29 cellular contexts compared by ENCODE assay signal in genomic region chr7:27737178-27737577, GRCh38.
"Had no signal": no experiment of that assay in that cellular context is flagged by ENCODE, and none has a peak within 500 bp of the region (broad histone marks: within the 10 kb centered on the region; RNA-seq: fewer than 3 reads in every experiment).

No MANE protein-coding gene starts in this region.

- H3K36me3 Mint-ChIP-seq: activated CD8-positive, alpha-beta memory T cell treated with anti-CD3 and anti-CD28 coated beads, Interleukin-2, amount 10 ng/mL, durations not matched to agents 7 days and 5 days; stimulated activated memory B cell treated with anti-CD40 and anti-IgM and Interleukin-4, amounts not matched to agents 10 μg/mL and 1 μg/mL and 100 μg/mL, for 72 hours had no signal

- H3K9me3 ChIP-seq: gastrocnemius medialis, ovary, psoas muscle, stomach, suprapubic skin, tibial artery had no signal

- H3K36me3 ChIP-seq: gastrocnemius medialis, ovary, stomach, suprapubic skin, tibial artery had no signal

- H3K4me2 ChIP-seq: smooth muscle cell had no signal

- H3K4me3 Mint-ChIP-seq: activated B cell treated with CpG ODN at 0.5 μM for 24 hours; activated CD8-positive, alpha-beta memory T cell treated with anti-CD3 and anti-CD28 coated beads, Interleukin-2, amount 10 ng/mL, durations not matched to agents 7 days and 5 days; activated CD8-positive, alpha-beta T cell treated with anti-CD3 and anti-CD28 coated beads, Interleukin-2, amount 10 ng/mL, durations not matched to agents 7 days and 5 days; activated naive CD4-positive, alpha-beta T cell treated with anti-CD3 and anti-CD28 coated beads, Interleukin-2, amount 50 U/mL, for 24 hours; central memory CD8-positive, alpha-beta T cell; naive thymus-derived CD4-positive, alpha-beta T cell; stimulated activated memory B cell treated with anti-CD40 and anti-IgM and Interleukin-4, amounts not matched to agents 10 μg/mL and 1 μg/mL and 100 μg/mL, for 72 hours had no signal

- H3K27me3 ChIP-seq: gastrocnemius medialis, ovary, stomach, suprapubic skin, tibial artery had no signal

- H3K27me3 Mint-ChIP-seq: activated naive CD4-positive, alpha-beta T cell treated with anti-CD3 and anti-CD28 coated beads, Interleukin-2, amount 50 U/mL, for 24 hours; central memory CD8-positive, alpha-beta T cell; stimulated activated memory B cell treated with anti-CD40 and anti-IgM and Interleukin-4, amounts not matched to agents 10 μg/mL and 1 μg/mL and 100 μg/mL, for 72 hours had no signal

- H3K27ac Mint-ChIP-seq: activated B cell treated with CpG ODN at 0.5 μM for 24 hours; activated CD8-positive, alpha-beta memory T cell treated with anti-CD3 and anti-CD28 coated beads, Interleukin-2, amount 10 ng/mL, durations not matched to agents 7 days and 5 days; activated CD8-positive, alpha-beta T cell treated with anti-CD3 and anti-CD28 coated beads, Interleukin-2, amount 10 ng/mL, durations not matched to agents 7 days and 5 days; activated naive CD4-positive, alpha-beta T cell treated with anti-CD3 and anti-CD28 coated beads, Interleukin-2, amount 50 U/mL, for 24 hours; activated T-helper 2 cell treated with anti-CD3 and anti-CD28 coated beads, Interferon-gamma antibody, Interleukin-2, Interleukin-4, amounts not matched to agents 10 μg/mL and 5 μg/mL and 100 μg/mL, durations not matched to agents 14 hours and 24 hours and 36 hours; stimulated activated memory B cell treated with anti-CD40 and anti-IgM and Interleukin-4, amounts not matched to agents 10 μg/mL and 1 μg/mL and 100 μg/mL, for 72 hours had no signal

- H3K27ac ChIP-seq: epithelial cell of prostate, gastrocnemius medialis, ovary, psoas muscle, suprapubic skin had no signal

- FAIRE-seq: bronchial epithelial cell, colon, endometrium had no signal

- ATAC-seq: activated CD8-positive, alpha-beta memory T cell treated with anti-CD3 and anti-CD28 coated beads, Interleukin-2, amount 10 ng/mL, durations not matched to agents 7 days and 5 days; activated CD8-positive, alpha-beta T cell treated with anti-CD3 and anti-CD28 coated beads, Interleukin-2, amount 10 ng/mL, durations not matched to agents 7 days and 5 days; gastrocnemius medialis; left ventricle myocardium superior; naive thymus-derived CD4-positive, alpha-beta T cell; psoas muscle; stimulated activated memory B cell treated with anti-CD40 and anti-IgM and Interleukin-4, amounts not matched to agents 10 μg/mL and 1 μg/mL and 100 μg/mL, for 72 hours had no signal

- DNase-seq: activated B cell treated with CpG ODN at 0.5 μM for 24 hours; activated CD8-positive, alpha-beta memory T cell treated with anti-CD3 and anti-CD28 coated beads, Interleukin-2, amount 10 ng/mL, durations not matched to agents 7 days and 5 days; activated CD8-positive, alpha-beta T cell treated with anti-CD3 and anti-CD28 coated beads, Interleukin-2, amount 10 ng/mL, durations not matched to agents 7 days and 5 days; activated T-cell treated with anti-CD3 and anti-CD28 coated beads, Interleukin-2, amount 50 U/mL, for 48 hours; effector CD8-positive, alpha-beta T cell; gastrocnemius medialis; glutamatergic neuron; islet precursor cell; left ventricle myocardium superior; midbrain; naive thymus-derived CD4-positive, alpha-beta T cell; ovary; psoas muscle; stimulated activated CD4-positive, alpha-beta T cell treated with anti-CD3 and anti-CD28 coated beads, Interleukin-1b, Interleukin-23, amount 100 ng/mL, for 48 hours; stimulated activated CD4-positive, alpha-beta T cell treated with anti-CD3 and anti-CD28 coated beads, Interleukin-4, amount 100 ng/mL, for 4 hours; stimulated activated CD8-positive, alpha-beta memory T cell treated with anti-CD3 and anti-CD28 coated beads, Interleukin-4, amount 100 ng/mL, for 48 hours; stomach; T-helper 2 cell; tibial artery had no signal

- H3K9me3 Mint-ChIP-seq: activated B cell treated with CpG ODN at 0.5 μM for 24 hours; activated naive CD4-positive, alpha-beta T cell treated with anti-CD3 and anti-CD28 coated beads, Interleukin-2, amount 50 U/mL, for 24 hours; activated T-helper 2 cell treated with anti-CD3 and anti-CD28 coated beads, Interferon-gamma antibody, Interleukin-2, Interleukin-4, amounts not matched to agents 10 μg/mL and 5 μg/mL and 100 μg/mL, durations not matched to agents 14 hours and 24 hours and 36 hours; central memory CD8-positive, alpha-beta T cell; naive thymus-derived CD4-positive, alpha-beta T cell; stimulated activated memory B cell treated with anti-CD40 and anti-IgM and Interleukin-4, amounts not matched to agents 10 μg/mL and 1 μg/mL and 100 μg/mL, for 72 hours had no signal

- H3K4me3 ChIP-seq: gastrocnemius medialis, ovary, psoas muscle, smooth muscle cell, stomach, suprapubic skin, tibial artery had no signal
